Comparison of ENCODE assay signal across 8 cellular contexts in the genomic region with DNA sequence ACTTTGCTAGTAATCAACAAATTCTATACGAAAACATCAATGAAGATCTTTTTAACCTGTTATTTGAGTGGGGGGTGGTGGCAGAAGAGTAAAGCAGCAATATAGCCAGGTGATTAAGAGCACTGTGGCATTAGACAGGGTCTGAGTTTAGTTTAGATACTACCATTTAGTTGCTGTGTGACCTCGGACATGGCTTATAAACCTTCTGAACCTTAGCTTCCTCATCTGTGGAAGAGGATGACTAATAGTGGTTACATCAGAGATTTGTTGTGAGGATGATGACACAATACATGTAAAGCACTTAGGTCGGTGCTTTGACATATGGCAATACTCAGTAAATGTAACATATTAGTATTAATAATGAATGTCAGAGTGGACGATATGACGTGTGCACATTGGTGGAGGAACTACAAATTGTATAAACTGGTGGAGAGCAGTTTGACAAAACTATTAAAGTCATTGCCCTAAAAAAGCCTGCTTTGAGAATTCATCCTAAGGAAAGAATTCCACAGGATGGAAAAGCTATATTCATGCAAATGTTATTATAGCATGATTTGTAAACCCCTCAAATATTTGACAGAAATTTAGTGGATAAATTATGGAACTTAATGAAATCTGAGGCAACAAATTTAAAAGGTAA. TPM values are rescaled to one million over a fixed set of nuclear protein-coding genes. Genes with fewer than 3 reads are reported as not detected.
DNase-seq lines count a peak whose midpoint lies in the region; ATAC-seq lines count a peak whose summit lies in the region.
"Had no signal": no experiment of that assay in that cellular context is flagged by ENCODE, and none has a peak within 500 bp of the region (broad histone marks: within the 10 kb centered on the region; RNA-seq: fewer than 3 reads in every experiment).

No MANE protein-coding gene starts in this region.

- H3K18ac ChIP-seq in mesendoderm (ENCODE audit: low read length): no peak overlapping the region

- no peak overlapping the region for H3K9ac ChIP-seq in mesendoderm (ENCODE audit: low read length)

- no CpG with 5 or more reads among the region's 5 CpGs for WGBS in mesendoderm (ENCODE audit: extremely low coverage, insufficient coverage, low lambda C conversion rate)

- no peak overlapping the region for H3K27ac ChIP-seq in mesendoderm (ENCODE audit: low read depth, low read length)
- H3K27ac ChIP-seq: ovary had no signal

- no peak overlapping the region for H4K5ac ChIP-seq in mesendoderm (ENCODE audit: low read length)

- no peaks in the 10 kb centered on the region for H3K27me3 ChIP-seq in mesendoderm (ENCODE audit: insufficient read depth, low read length, poor library complexity)
- H3K27me3 ChIP-seq: ovary had no signal

- no peaks in the 10 kb centered on the region for H3K36me3 ChIP-seq in mesendoderm (ENCODE audit: control insufficient read depth, insufficient read depth, low read length)
- H3K36me3 ChIP-seq: ovary had no signal

- no peak overlapping the region for H2BK5ac ChIP-seq in mesendoderm (ENCODE audit: low read length)

- H3K23ac ChIP-seq in mesendoderm (ENCODE audit: low read length): no peak overlapping the region

- H3K56ac ChIP-seq in mesendoderm (ENCODE audit: low read length): no peak overlapping the region

- H3K4me2 ChIP-seq in mesendoderm (ENCODE audit: low read length): no peak overlapping the region

- no peak overlapping the region for H4K8ac ChIP-seq in mesendoderm (ENCODE audit: low read depth, low read length)

- H2BK120ac ChIP-seq in mesendoderm (ENCODE audit: low read depth, low read length): no peak overlapping the region

- ATAC-seq in GM18907 (IDR thresholded peaks at IDR 0.05; ENCODE audit: unreplicated experiment) (peak; percentile 53), HG03060 (IDR thresholded peaks at IDR 0.05; ENCODE audit: low read depth, unreplicated experiment) (peak; percentile 51), GM19324 (IDR thresholded peaks at IDR 0.05; ENCODE audit: low FRiP score, unreplicated experiment) (no peak), left ventricle myocardium superior (no peak)

- H3K4me3 ChIP-seq in mesendoderm (ENCODE audit: low read length): no peak overlapping the region
- H3K4me3 ChIP-seq: ovary had no signal

- no peak overlapping the region for H2AK5ac ChIP-seq in mesendoderm (ENCODE audit: low read length)

- DNase-seq in SIG-M5 (lab: John Stamatoyannopoulos, UW) (peak; percentile 44), mesendoderm (peak; percentile 20), left ventricle myocardium superior (no peak), occipital lobe (lab: John Stamatoyannopoulos, UW) (no peak)
- DNase-seq: ovary had no signal

- H2BK15ac ChIP-seq in mesendoderm (replicated peaks; ENCODE audit: low read depth): no peak overlapping the region

- H3K79me2 ChIP-seq in mesendoderm (ENCODE audit: control insufficient read depth, insufficient read depth, low read length): no peaks in the 10 kb centered on the region

- H3K4ac ChIP-seq in mesendoderm (ENCODE audit: low read depth, low read length): no peak overlapping the region

- intact Hi-C loops in left ventricle myocardium superior (cut with micrococcal nuclease): no loop called here

- H3K4me1 ChIP-seq in mesendoderm (ENCODE audit: control insufficient read depth, low read depth, low read length): no peaks in the 10 kb centered on the region

- no peaks in the 10 kb centered on the region for H3K79me1 ChIP-seq in mesendoderm (ENCODE audit: low read length)

RNA-seq across cellular contexts. Expression of gene SPAG6, which starts 24.3 kb away (rescaled TPM):
- polyA plus RNA-seq in mesendoderm (2013, experiment 1 of 2): 0.10 TPM
- 0.06 TPM for polyA plus RNA-seq in mesendoderm (2013, experiment 2 of 2)
- total RNA-seq in left ventricle myocardium superior (not detected), occipital lobe (1.2 TPM)

RNA-seq across cellular contexts. Expression of gene BMI1, which starts 48.7 kb away (rescaled TPM):
- polyA plus RNA-seq in mesendoderm (2013, experiment 1 of 2): 5.0 TPM
- 4.8 TPM for polyA plus RNA-seq in mesendoderm (2013, experiment 2 of 2)
- total RNA-seq in left ventricle myocardium superior: 38.8 TPM
- 138 TPM for total RNA-seq in occipital lobe

RNA-seq across cellular contexts. Expression of gene COMMD3, which starts 53.4 kb away (rescaled TPM):
- polyA plus RNA-seq in mesendoderm (2013, experiment 1 of 2): 3.0 TPM
- polyA plus RNA-seq in mesendoderm (2013, experiment 2 of 2): 2.8 TPM
- total RNA-seq in left ventricle myocardium superior: 83.5 TPM
- total RNA-seq in occipital lobe: 58.6 TPM

Comparison
In these comparisons a context has a peak if more than half of its experiments do, and no peak if none do; other contexts are left out.
1. ATAC-seq: peak in GM18907 (single experiment) and HG03060 (single experiment); none in GM19324 (single experiment) and left ventricle myocardium superior (single experiment).
2. DNase-seq: peak in SIG-M5 (single experiment) and mesendoderm (single experiment); none in left ventricle myocardium superior (single experiment) and occipital lobe (single experiment).